Comparison of ENCODE assay signal across 24 cellular contexts in the genomic region with DNA sequence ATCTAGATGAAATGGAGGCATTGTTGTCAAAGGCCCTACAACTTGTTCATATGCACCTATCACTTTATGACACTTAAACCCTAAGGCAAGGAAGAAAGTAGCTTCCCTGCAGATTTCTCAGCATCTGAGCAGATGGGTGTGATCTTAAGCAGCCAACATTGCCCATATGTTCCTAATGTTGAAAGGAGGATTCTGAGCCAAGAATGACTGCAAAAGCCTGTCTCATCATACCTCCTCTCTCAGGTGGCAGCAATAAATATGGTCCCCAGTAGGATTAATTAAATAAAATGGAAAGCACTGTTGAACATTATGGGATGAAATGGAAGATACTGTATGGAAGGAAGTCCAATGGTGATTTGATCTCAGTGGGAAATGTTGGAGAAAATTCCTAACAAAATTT.
DNase-seq lines count a peak whose midpoint lies in the region; TF ChIP-seq lines count a peak whose summit lies in the region.
"Had no signal": no experiment of that assay in that cellular context is flagged by ENCODE, and none has a peak within 500 bp of the region (broad histone marks: within the 10 kb centered on the region; RNA-seq: fewer than 3 reads in every experiment).

No MANE protein-coding gene starts in this region.

- no peaks in the 10 kb centered on the region for H3K9me3 ChIP-seq in hepatocyte (ENCODE audit: low read depth)

- no peaks in the 10 kb centered on the region for H3K27me3 Mint-ChIP-seq in activated naive CD4-positive, alpha-beta T cell treated with anti-CD3 and anti-CD28 coated beads, Interleukin-2, amount 50 U/mL, for 24 hours

- TF ChIP-seq CTCF in hepatocyte (IDR thresholded peaks at IDR 0.05; ENCODE audit: poor library complexity) = no peak

- no peak overlapping the region for H3K4me3 Mint-ChIP-seq in activated naive CD4-positive, alpha-beta T cell treated with anti-CD3 and anti-CD28 coated beads, Interleukin-2, amount 50 U/mL, for 24 hours
- H3K4me3 Mint-ChIP-seq: GM23338, H9 had no signal

- no peaks in the 10 kb centered on the region for H3K4me1 ChIP-seq in hepatocyte (ENCODE audit: insufficient read depth)

- H3K9me3 Mint-ChIP-seq in activated naive CD4-positive, alpha-beta T cell treated with anti-CD3 and anti-CD28 coated beads, Interleukin-2, amount 50 U/mL, for 24 hours = no peaks in the 10 kb centered on the region

- H2AFZ ChIP-seq in hepatocyte = no peak overlapping the region
- H2AFZ ChIP-seq: GM23338 had no signal

- no peaks in the 10 kb centered on the region for H3K9me2 ChIP-seq in hepatocyte (replicated peaks; ENCODE audit: insufficient read depth)

- H3K36me3 ChIP-seq in hepatocyte (replicated peaks; ENCODE audit: insufficient read depth, low read depth) = no peaks in the 10 kb centered on the region

- no peaks in the 10 kb centered on the region for H4K20me1 ChIP-seq in hepatocyte (ENCODE audit: insufficient read depth, poor library complexity, severe bottlenecking)

- peak overlapping the region; percentile 11 for H3K27ac Mint-ChIP-seq in activated naive CD4-positive, alpha-beta T cell treated with anti-CD3 and anti-CD28 coated beads, Interleukin-2, amount 50 U/mL, for 24 hours
- H3K27ac Mint-ChIP-seq: GM23338, H9 had no signal

- no peaks in the 10 kb centered on the region for H3K4me1 Mint-ChIP-seq in activated naive CD4-positive, alpha-beta T cell treated with anti-CD3 and anti-CD28 coated beads, Interleukin-2, amount 50 U/mL, for 24 hours
- H3K4me1 Mint-ChIP-seq: GM23338, H9 had no signal

- H3K36me3 Mint-ChIP-seq in activated naive CD4-positive, alpha-beta T cell treated with anti-CD3 and anti-CD28 coated beads, Interleukin-2, amount 50 U/mL, for 24 hours = no peaks in the 10 kb centered on the region

- no peak overlapping the region for H3K4me3 ChIP-seq in hepatocyte
- H3K4me3 ChIP-seq: GM12878, GM23338, K562 had no signal

- DNase-seq in activated naive CD4-positive, alpha-beta T cell (lab: John Stamatoyannopoulos, UW) = no peak
- DNase-seq in NCI-H69 (lab: John Stamatoyannopoulos, UW) (peak; percentile 87), cerebellum (ENCODE audit: low spot score) (peak; percentile 75), hepatocyte (ENCODE audit: low spot score) (no peak), NCI-H1105 treated with DMSO at 0.1 percent for 48 hours (lab: John Stamatoyannopoulos, UW) (no peak), NCI-H128 (lab: John Stamatoyannopoulos, UW; ENCODE audit: unreplicated experiment) (no peak)
- DNase-seq: 8988T, ACHN, Calu3, GDM1, H9, Kasumi-1, NCI-H1092 treated with DMSO at 0.1 percent for 48 hours, NCI-H146, NCI-H2029, NCI-H2227 treated with DMSO at 0.1 percent for 48 hours, NCI-H510A, NCI-H774, SHP77 had no signal

- no peaks in the 10 kb centered on the region for H3K79me2 ChIP-seq in hepatocyte

- H3K4me2 ChIP-seq in hepatocyte = no peak overlapping the region
- H3K4me2 ChIP-seq: GM23338 had no signal

- no peaks in the 10 kb centered on the region for H3K27me3 ChIP-seq in hepatocyte

- no peak overlapping the region for H3K27ac ChIP-seq in hepatocyte
- H3K27ac ChIP-seq: RWPE1 had no signal

Comparison
In these comparisons a context has a peak if more than half of its experiments do, and no peak if none do; other contexts are left out.
1. DNase-seq: peak in NCI-H69 (single experiment) and cerebellum (single experiment); none in activated naive CD4-positive, alpha-beta T cell (0 of 4), hepatocyte (single experiment), NCI-H1105 treated with DMSO at 0.1 percent for 48 hours (single experiment) and NCI-H128 (single experiment).